ENCODE assay signal across 8 cellular contexts in the genomic region with DNA sequence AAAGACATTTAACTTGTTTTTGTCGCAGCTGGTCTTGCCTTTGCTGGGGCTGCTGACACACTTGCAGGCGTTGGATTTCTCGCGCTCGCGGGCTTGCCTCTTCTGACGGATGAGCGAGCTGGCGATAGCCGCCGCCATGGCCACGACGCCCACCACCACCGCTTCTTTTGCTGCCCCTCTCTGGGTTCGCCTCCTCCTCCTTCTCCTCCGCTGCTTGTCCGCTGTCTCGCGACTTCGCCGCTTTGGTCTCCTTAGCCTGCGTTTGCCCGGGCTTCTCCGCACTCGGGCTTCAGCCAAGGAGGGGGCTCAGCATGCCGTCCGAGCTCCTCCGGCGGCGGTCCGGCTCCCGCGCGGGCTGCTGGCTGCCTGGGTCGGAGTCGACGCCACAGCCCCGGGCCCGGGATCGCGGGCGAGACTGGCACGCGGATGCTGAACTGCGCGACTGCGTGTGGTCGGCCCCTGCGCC. TPM values are rescaled to one million over a fixed set of nuclear protein-coding genes. Genes with fewer than 3 reads are reported as not detected.
DNase-seq lines count a peak whose midpoint lies in the region; ATAC-seq and TF ChIP-seq lines count a peak whose summit lies in the region.

No MANE protein-coding gene starts in this region.

- H4K20me1 ChIP-seq in hepatocyte (ENCODE audit: insufficient read depth, poor library complexity, severe bottlenecking) (no peaks in the 10 kb centered on the region), Karpas-422 (ENCODE audit: insufficient read depth, low read depth, low read length) (no peaks in the 10 kb centered on the region)

- H3K36me3 Mint-ChIP-seq in progenitor cell of endocrine pancreas (ENCODE audit: insufficient read depth), result no peaks in the 10 kb centered on the region
- H3K36me3 Mint-ChIP-seq in natural killer cell treated with Interleukin-12 subunit alpha and Interleukin-12 subunit beta and Interleukin-15 and Interleukin-18, amount 100 ng/mL, for 72 hours, result no peaks in the 10 kb centered on the region

- H3K4me1 ChIP-seq in Peyer's patch, result no peaks in the 10 kb centered on the region
- no peaks in the 10 kb centered on the region for H3K4me1 ChIP-seq in hepatocyte (ENCODE audit: insufficient read depth)
- no peaks in the 10 kb centered on the region for H3K4me1 ChIP-seq in Karpas-422 (ENCODE audit: low read length)

- H3K4me3 ChIP-seq in Peyer's patch (peak overlapping the region in 3 of 4 donors; percentile 8 to 47 (median 15)), hepatocyte (peak overlapping the region; percentile 39), Karpas-422 (ENCODE audit: low read length) (no peak overlapping the region)

- peak overlapping the region; percentile 90 for H3K4me3 Mint-ChIP-seq in progenitor cell of endocrine pancreas (ENCODE audit: low read depth)
- H3K4me3 Mint-ChIP-seq in natural killer cell treated with Interleukin-12 subunit alpha and Interleukin-12 subunit beta and Interleukin-15 and Interleukin-18, amount 100 ng/mL, for 72 hours, result no peak overlapping the region

- H3K9me3 Mint-ChIP-seq in progenitor cell of endocrine pancreas (ENCODE audit: low read depth), result no peaks in the 10 kb centered on the region
- H3K9me3 Mint-ChIP-seq in natural killer cell treated with Interleukin-12 subunit alpha and Interleukin-12 subunit beta and Interleukin-15 and Interleukin-18, amount 100 ng/mL, for 72 hours, result peaks cover 2% of the 10 kb centered on the region

- peaks cover 21% of the 10 kb centered on the region for H3K27me3 Mint-ChIP-seq in progenitor cell of endocrine pancreas
- H3K27me3 Mint-ChIP-seq in natural killer cell treated with Interleukin-12 subunit alpha and Interleukin-12 subunit beta and Interleukin-15 and Interleukin-18, amount 100 ng/mL, for 72 hours, result peaks cover 35 to 45% of the 10 kb centered on the region in 2 donors

- no peak for TF ChIP-seq CTCF in Peyer's patch (IDR thresholded peaks at IDR 0.05)
- TF ChIP-seq CTCF in hepatocyte (IDR thresholded peaks at IDR 0.05; ENCODE audit: poor library complexity), result no peak
- no peak for TF ChIP-seq CTCF in progenitor cell of endocrine pancreas (IDR thresholded peaks at IDR 0.05; ENCODE audit: unreplicated experiment)

- peak overlapping the region; percentile 82 for H3K27ac Mint-ChIP-seq in progenitor cell of endocrine pancreas
- H3K27ac Mint-ChIP-seq in natural killer cell treated with Interleukin-12 subunit alpha and Interleukin-12 subunit beta and Interleukin-15 and Interleukin-18, amount 100 ng/mL, for 72 hours, result no peak overlapping the region

- DNase-seq in Caki2 (ENCODE audit: low read depth) (peak; percentile 10), Peyer's patch (no peak), hepatocyte (ENCODE audit: low spot score) (peak; percentile 6), progenitor cell of endocrine pancreas (ENCODE audit: low spot score, unreplicated experiment) (peak; percentile 35), Karpas-422 (no peak)
- DNase-seq in natural killer cell treated with Interleukin-12 subunit alpha and Interleukin-12 subunit beta and Interleukin-15 and Interleukin-18, amount 100 ng/mL, for 72 hours (ENCODE audit: low spot score), result no peak
- no peak for DNase-seq in stimulated activated CD4-positive, alpha-beta T cell treated with anti-CD3 and anti-CD28 coated beads, Interleukin-2, amount 100 ng/mL, for 48 hours
- DNase-seq in activated CD4-positive, CD25-positive, alpha-beta regulatory T cell treated with anti-CD3 and anti-CD28 coated beads, Interleukin-2, amount 50 U/mL, for 72 hours, result no peak

- TF ChIP-seq POLR2A in Peyer's patch (IDR thresholded peaks at IDR 0.05), result no peak

- H3K4me1 Mint-ChIP-seq in progenitor cell of endocrine pancreas (ENCODE audit: low read depth), result peaks cover 11% of the 10 kb centered on the region
- no peaks in the 10 kb centered on the region for H3K4me1 Mint-ChIP-seq in natural killer cell treated with Interleukin-12 subunit alpha and Interleukin-12 subunit beta and Interleukin-15 and Interleukin-18, amount 100 ng/mL, for 72 hours (ENCODE audit: low read depth in 2 of 2)

- H2AFZ ChIP-seq in hepatocyte (peak overlapping the region; percentile 35), Karpas-422 (ENCODE audit: low read length) (no peak overlapping the region)

- H3K9me2 ChIP-seq in hepatocyte (replicated peaks; ENCODE audit: insufficient read depth), result no peaks in the 10 kb centered on the region
- no peaks in the 10 kb centered on the region for H3K9me2 ChIP-seq in Karpas-422 (replicated peaks; ENCODE audit: insufficient read depth, low read length)

- H3K79me2 ChIP-seq in hepatocyte, result no peaks in the 10 kb centered on the region
- no peaks in the 10 kb centered on the region for H3K79me2 ChIP-seq in Karpas-422 (ENCODE audit: low read length)

- H3K27ac ChIP-seq in Peyer's patch (no peak overlapping the region), hepatocyte (no peak overlapping the region), Karpas-422 (ENCODE audit: low read length) (no peak overlapping the region)

- no peaks in the 10 kb centered on the region for H3K27me3 ChIP-seq in Peyer's patch
- peaks cover 2% of the 10 kb centered on the region for H3K27me3 ChIP-seq in hepatocyte
- no peaks in the 10 kb centered on the region for H3K27me3 ChIP-seq in Karpas-422 (ENCODE audit: low read length)

- in situ Hi-C loops in Caki2 (cut with HindIII; ENCODE audit: low pct_unique_long_range_greater_than_20kb, low sequenced_read_pairs), result no loop called here

- H3K9me3 ChIP-seq in Peyer's patch (no peaks in the 10 kb centered on the region), hepatocyte (ENCODE audit: low read depth) (no peaks in the 10 kb centered on the region), Karpas-422 (ENCODE audit: low read length) (no peaks in the 10 kb centered on the region)

- ATAC-seq in natural killer cell treated with Interleukin-12 subunit alpha and Interleukin-12 subunit beta and Interleukin-15 and Interleukin-18, amount 100 ng/mL, for 72 hours, result no peak

- H3K4me2 ChIP-seq in hepatocyte, result peak overlapping the region; percentile 83
- H3K4me2 ChIP-seq in Karpas-422 (ENCODE audit: low read depth, low read length, poor library complexity, severe bottlenecking), result no peak overlapping the region

- no peaks in the 10 kb centered on the region for H3K36me3 ChIP-seq in Peyer's patch
- H3K36me3 ChIP-seq in hepatocyte (replicated peaks; ENCODE audit: insufficient read depth, low read depth), result no peaks in the 10 kb centered on the region
- no peaks in the 10 kb centered on the region for H3K36me3 ChIP-seq in Karpas-422 (ENCODE audit: insufficient read depth, low read length)

- no peak overlapping the region for H3K9ac ChIP-seq in Karpas-422 (ENCODE audit: low read length)

- WGBS in hepatocyte (ENCODE audit: low lambda C conversion rate, missing lambda C conversion rate), result 38% methylated on average over 31 of the region's 49 CpGs

RNA-seq across cellular contexts. Expression of a gene that starts 0.6 kb away (rescaled TPM):
- total RNA-seq in Caki2 (2014; rRNA removed; shearing (Covaris generic); ENCODE audit: low replicate concordance), result 0.29 and 1.1 TPM in 2 replicates
- total RNA-seq in Peyer's patch (1 to 10 TPM in 3 of 4 donors, not detected in 1; 1.5 to 3.3 (median 2.8) TPM), hepatocyte (9.5 and 12.5 TPM in 2 replicates), progenitor cell of endocrine pancreas (19.3 and 20.7 TPM in 2 replicates)
- 10.5 and 13.1 TPM in 2 replicates for polyA plus RNA-seq in hepatocyte
- total RNA-seq in Karpas-422 (2014; rRNA removed; shearing (Covaris generic); ENCODE audit: low replicate concordance), result not detected in 2 replicates
- not detected for total RNA-seq in natural killer cell treated with Interleukin-12 subunit alpha and Interleukin-12 subunit beta and Interleukin-15 and Interleukin-18, amount 100 ng/mL, for 72 hours

Comparison
In these comparisons a context has a peak if more than half of its experiments do, and no peak if none do; other contexts are left out.
1. DNase-seq: peak in Caki2 (single experiment), hepatocyte (single experiment) and progenitor cell of endocrine pancreas (single experiment); none in Peyer's patch (0 of 3), Karpas-422 (single experiment), natural killer cell treated with Interleukin-12 subunit alpha and Interleukin-12 subunit beta and Interleukin-15 and Interleukin-18, amount 100 ng/mL, for 72 hours (single experiment), stimulated activated CD4-positive, alpha-beta T cell treated with anti-CD3 and anti-CD28 coated beads, Interleukin-2, amount 100 ng/mL, for 48 hours (0 of 2) and activated CD4-positive, CD25-positive, alpha-beta regulatory T cell treated with anti-CD3 and anti-CD28 coated beads, Interleukin-2, amount 50 U/mL, for 72 hours (single experiment).